ENCODE assay signal across 9 cellular contexts in genomic region chr4:184310171-184310567, GRCh38.
DNase-seq lines count a peak whose midpoint lies in the region; ATAC-seq and TF ChIP-seq lines count a peak whose summit lies in the region.
"Had no signal": no experiment of that assay in that cellular context is flagged by ENCODE, and none has a peak within 500 bp of the region (broad histone marks: within the 10 kb centered on the region; RNA-seq: fewer than 3 reads in every experiment).

No MANE protein-coding gene starts in this region.

- TF ChIP-seq POLR2A in breast epithelium (IDR thresholded peaks at IDR 0.05) (no peak), esophagus squamous epithelium (IDR thresholded peaks at IDR 0.05) (no peak)

- H3K27me3 ChIP-seq in breast epithelium (no peaks in the 10 kb centered on the region), esophagus squamous epithelium (no peaks in the 10 kb centered on the region)

- BruUV-seq in MCF 10A (replicated peaks; lab: Mats Ljungman, UMichigan) = no TSS peak

- CTCF ChIA-PET in MCF 10A (lab: Yijun Ruan, JAX) (no interaction called here), HEK293T (lab: Yijun Ruan, JAX) (no interaction called here)

- no peaks in the 10 kb centered on the region for H3K27me3 Mint-ChIP-seq in MCF 10A (ENCODE audit: insufficient read depth, unreplicated experiment)
- H3K27me3 Mint-ChIP-seq: activated naive CD4-positive, alpha-beta T cell treated with anti-CD3 and anti-CD28 coated beads, Interleukin-2, amount 50 U/mL, for 24 hours had no signal

- POLR2A ChIA-PET in MCF 10A (lab: Yijun Ruan, JAX) = interaction anchor here (1.3 kb wide), 1 partner anchor 18 kb away, joined by 5 read pairs; no protein-coding TSS in a partner anchor
- POLR2A ChIA-PET in HEK293T (lab: Yijun Ruan, JAX) = no interaction called here

- H3K4me3 ChIP-seq in breast epithelium = no peak overlapping the region
- no peak overlapping the region for H3K4me3 ChIP-seq in esophagus squamous epithelium

- no peaks in the 10 kb centered on the region for H3K9me3 ChIP-seq in breast epithelium
- no peaks in the 10 kb centered on the region for H3K9me3 ChIP-seq in esophagus squamous epithelium

- no peak overlapping the region for H3K27ac Mint-ChIP-seq in MCF 10A (ENCODE audit: low read depth, unreplicated experiment)

- TF ChIP-seq CTCF in MCF 10A (IDR thresholded peaks at IDR 0.05; ENCODE audit: unreplicated experiment) (no peak), breast epithelium (IDR thresholded peaks at IDR 0.05) (no peak), esophagus squamous epithelium (IDR thresholded peaks at IDR 0.05) (peak in 5 of 6 experiments; percentile 18 to 58 (median 27))

- peaks cover 15% of the 10 kb centered on the region for H3K4me1 Mint-ChIP-seq in MCF 10A (ENCODE audit: insufficient read depth, unreplicated experiment)

- no peak for ATAC-seq in GM21447 (IDR thresholded peaks at IDR 0.05; ENCODE audit: unreplicated experiment)

- no peak overlapping the region for H3K27ac ChIP-seq in breast epithelium
- H3K27ac ChIP-seq in esophagus squamous epithelium = no peak overlapping the region

- DNase-seq in MCF 10A (ENCODE audit: unreplicated experiment) (peak; percentile 47), breast epithelium (ENCODE audit: low spot score in 2 of 2) (no peak), T-helper 22 cell (ENCODE audit: low read depth) (peak; percentile 5), esophagus squamous epithelium (lab: John Stamatoyannopoulos, UW) (no peak), GM19240 (ENCODE audit: insufficient read length, low spot score) (no peak), HEK293T (ENCODE audit: extremely low spot score) (no peak)
- DNase-seq in stimulated activated CD8-positive, alpha-beta memory T cell treated with anti-CD3 and anti-CD28 coated beads, Interleukin-4, amount 100 ng/mL, for 48 hours = peak; percentile 61

- peaks cover 7% of the 10 kb centered on the region for H3K36me3 Mint-ChIP-seq in MCF 10A (ENCODE audit: insufficient read depth, unreplicated experiment)
- H3K36me3 Mint-ChIP-seq: activated naive CD4-positive, alpha-beta T cell treated with anti-CD3 and anti-CD28 coated beads, Interleukin-2, amount 50 U/mL, for 24 hours had no signal

- H3K36me3 ChIP-seq in breast epithelium = no peaks in the 10 kb centered on the region
- H3K36me3 ChIP-seq in esophagus squamous epithelium = no peaks in the 10 kb centered on the region

- WGBS in esophagus squamous epithelium, 2 donors = 49 to 61% methylated on average over 2 to 8 of the region's 10 CpGs

- no peaks in the 10 kb centered on the region for H3K9me3 Mint-ChIP-seq in MCF 10A (ENCODE audit: unreplicated experiment)
- H3K9me3 Mint-ChIP-seq: activated naive CD4-positive, alpha-beta T cell treated with anti-CD3 and anti-CD28 coated beads, Interleukin-2, amount 50 U/mL, for 24 hours had no signal

- H3K4me3 Mint-ChIP-seq in MCF 10A (ENCODE audit: unreplicated experiment) = no peak overlapping the region
- H3K4me3 Mint-ChIP-seq: activated naive CD4-positive, alpha-beta T cell treated with anti-CD3 and anti-CD28 coated beads, Interleukin-2, amount 50 U/mL, for 24 hours had no signal

- no peaks in the 10 kb centered on the region for H3K4me1 ChIP-seq in breast epithelium
- peaks cover 0 to 21% (median 0%) of the 10 kb centered on the region in 3 donors for H3K4me1 ChIP-seq in esophagus squamous epithelium

- intact Hi-C loops in MCF 10A (cut with micrococcal nuclease) = no loop called here
- intact Hi-C loops in breast epithelium (cut with DNase I; ENCODE audit: low total_unique reads) = no loop called here
- intact Hi-C loops in esophagus squamous epithelium (cut with DNase I) = no loop called here

TF ChIP-seq in HEK293T, 16 proteins besides CTCF, POLR2A, EP300 and RAD21:
- TF ChIP-seq ZNF384 (IDR thresholded peaks at IDR 0.05) = no peak
- no peak for TF ChIP-seq ELF4 (IDR thresholded peaks at IDR 0.05)
- TF ChIP-seq PKNOX1 (IDR thresholded peaks at IDR 0.05) = no peak
- TF ChIP-seq BHLHE40 (IDR thresholded peaks at IDR 0.05; ENCODE audit: borderline replicate concordance) = no peak
- no peak for TF ChIP-seq ARNT (IDR thresholded peaks at IDR 0.05)

Comparison
In these comparisons a context has a peak if more than half of its experiments do, and no peak if none do; other contexts are left out.
1. DNase-seq: peak in MCF 10A (single experiment), T-helper 22 cell (single experiment) and stimulated activated CD8-positive, alpha-beta memory T cell treated with anti-CD3 and anti-CD28 coated beads, Interleukin-4, amount 100 ng/mL, for 48 hours (single experiment); none in breast epithelium (0 of 2), esophagus squamous epithelium (single experiment), GM19240 (single experiment) and HEK293T (single experiment).
2. CTCF ChIP-seq: peak in esophagus squamous epithelium (5 of 6); none in MCF 10A (single experiment) and breast epithelium (0 of 3).